In genomic region chr15:38224486-38224885, GRCh38 we compare ENCODE assay signal across 16 cellular contexts. TPM values are rescaled to one million over a fixed set of nuclear protein-coding genes. Genes with fewer than 3 reads are reported as not detected.
DNase-seq lines count a peak whose midpoint lies in the region; ATAC-seq and TF ChIP-seq lines count a peak whose summit lies in the region.
"Had no signal": no experiment of that assay in that cellular context is flagged by ENCODE, and none has a peak within 500 bp of the region (broad histone marks: within the 10 kb centered on the region; RNA-seq: fewer than 3 reads in every experiment).

No MANE protein-coding gene starts in this region.

- H3K9me3 ChIP-seq in Karpas-422 (ENCODE audit: low read length) (no peaks in the 10 kb centered on the region), smooth muscle cell (replicated peaks; ENCODE audit: low read depth) (no peaks in the 10 kb centered on the region), PC-3 (ENCODE audit: low read length) (no peaks in the 10 kb centered on the region)
- H3K9me3 ChIP-seq: HAP-1 had no signal

- 68% methylated on average over 2 of the region's 2 CpGs for WGBS in smooth muscle cell (ENCODE audit: low lambda C conversion rate)

- ATAC-seq in PC-3, result no peak

- H3F3A ChIP-seq in smooth muscle cell (ENCODE audit: low read depth) (no peaks in the 10 kb centered on the region), PC-3 (ENCODE audit: low read length, unreplicated experiment) (no peaks in the 10 kb centered on the region)

- BruUV-seq in PC-3 (replicated peaks; lab: Mats Ljungman, UMichigan), result no TSS peak

- no peaks in the 10 kb centered on the region for H3K4me1 ChIP-seq in Karpas-422 (ENCODE audit: low read length)
- no peaks in the 10 kb centered on the region for H3K4me1 ChIP-seq in smooth muscle cell (ENCODE audit: low read depth)
- H3K4me1 ChIP-seq in PC-3 (ENCODE audit: insufficient read depth, low read length), result peaks cover 25% of the 10 kb centered on the region

- no peak overlapping the region for H3K4me3 ChIP-seq in Karpas-422 (ENCODE audit: low read length)
- H3K4me3 ChIP-seq in smooth muscle cell, result no peak overlapping the region
- no peak overlapping the region for H3K4me3 ChIP-seq in PC-3 (ENCODE audit: low read length)
- H3K4me3 ChIP-seq: HAP-1 had no signal

- CTCF ChIA-PET in PC-3 (lab: Charles Lee), result no interaction called here

- H3K36me3 ChIP-seq in Karpas-422 (ENCODE audit: insufficient read depth, low read length), result no peaks in the 10 kb centered on the region
- no peaks in the 10 kb centered on the region for H3K36me3 ChIP-seq in smooth muscle cell (ENCODE audit: low read depth)
- no peaks in the 10 kb centered on the region for H3K36me3 ChIP-seq in PC-3 (ENCODE audit: low read depth, low read length)
- H3K36me3 ChIP-seq: HAP-1 had no signal

- H3K27me3 ChIP-seq in Karpas-422 (ENCODE audit: low read length), result no peaks in the 10 kb centered on the region
- no peaks in the 10 kb centered on the region for H3K27me3 ChIP-seq in smooth muscle cell (ENCODE audit: low read depth)
- H3K27me3 ChIP-seq in PC-3 (ENCODE audit: low read length), result no peaks in the 10 kb centered on the region

- H2AFZ ChIP-seq in Karpas-422 (ENCODE audit: low read length) (no peak overlapping the region), smooth muscle cell (ENCODE audit: low read depth) (peak overlapping the region; percentile 4), PC-3 (ENCODE audit: low read length) (no peak overlapping the region)

- DNase-seq in Karpas-422 (peak; percentile 26), SK-MEL-5 (ENCODE audit: low read depth, low spot score) (peak; percentile 74), smooth muscle cell (lab: John Stamatoyannopoulos, UW; ENCODE audit: unreplicated experiment) (no peak), glomerular visceral epithelial cell (ENCODE audit: extremely low spot score) (no peak), PC-3 (no peak)
- no peak for DNase-seq in stimulated activated CD4-positive, alpha-beta T cell treated with anti-CD3 and anti-CD28 coated beads, Interleukin-4, amount 100 ng/mL, for 4 hours
- DNase-seq: C1 segment of cervical spinal cord; Calu3; CD4-positive, alpha-beta memory T cell; COR-L47; DMS53; DMS79 treated with DMSO at 0.1 percent for 48 hours; GF-D8; GOT3; HFFc6 had no signal

- H3K27ac ChIP-seq in Karpas-422 (ENCODE audit: low read length), result no peak overlapping the region
- no peak overlapping the region for H3K27ac ChIP-seq in smooth muscle cell (ENCODE audit: low read depth)
- H3K27ac ChIP-seq in PC-3 (ENCODE audit: low read length), result no peak overlapping the region

- TF ChIP-seq CTCF in smooth muscle cell (IDR thresholded peaks at IDR 0.05; ENCODE audit: borderline replicate concordance, insufficient read depth, poor library complexity, severe bottlenecking) (no peak), PC-3 (conservative IDR thresholded peaks at IDR 0.05; ENCODE audit: low read depth, low read length) (no peak)

- H4K20me1 ChIP-seq in Karpas-422 (ENCODE audit: insufficient read depth, low read depth, low read length) (no peaks in the 10 kb centered on the region), smooth muscle cell (ENCODE audit: low read depth) (no peaks in the 10 kb centered on the region), PC-3 (ENCODE audit: low read length) (no peaks in the 10 kb centered on the region)

- no peaks in the 10 kb centered on the region for H3K79me2 ChIP-seq in Karpas-422 (ENCODE audit: low read length)
- no peaks in the 10 kb centered on the region for H3K79me2 ChIP-seq in smooth muscle cell (ENCODE audit: low read depth)
- no peaks in the 10 kb centered on the region for H3K79me2 ChIP-seq in PC-3 (ENCODE audit: low read length)

- H3K9me2 ChIP-seq in Karpas-422 (replicated peaks; ENCODE audit: insufficient read depth, low read length) (no peaks in the 10 kb centered on the region), PC-3 (replicated peaks; ENCODE audit: low read length) (no peaks in the 10 kb centered on the region)

- H3K9ac ChIP-seq in Karpas-422 (ENCODE audit: low read length), result no peak overlapping the region
- H3K9ac ChIP-seq in smooth muscle cell (ENCODE audit: low read depth), result no peak overlapping the region
- no peak overlapping the region for H3K9ac ChIP-seq in PC-3 (ENCODE audit: low read length)

- POLR2A ChIA-PET in PC-3 (lab: Charles Lee; ENCODE audit: unreplicated experiment), result interaction anchor here (0.6 kb wide), 1 partner anchor 16 kb away, joined by 3 read pairs; no protein-coding TSS in a partner anchor

- no peak overlapping the region for H3K4me2 ChIP-seq in Karpas-422 (ENCODE audit: low read depth, low read length, poor library complexity, severe bottlenecking)
- H3K4me2 ChIP-seq in smooth muscle cell, result no peak overlapping the region
- no peak overlapping the region for H3K4me2 ChIP-seq in PC-3 (ENCODE audit: low read length)

- in situ Hi-C loops in SK-MEL-5 (cut with HindIII; ENCODE audit: low pct_unique_long_range_greater_than_20kb, low sequenced_read_pairs), result no loop called here

- intact Hi-C loops in PC-3 (cut with micrococcal nuclease), result no loop called here

RNA-seq across cellular contexts. Expression of gene SPRED1, which starts 28.1 kb away (rescaled TPM):
- total RNA-seq in Karpas-422 (2014; rRNA removed; shearing (Covaris generic); ENCODE audit: low replicate concordance), result 25.6 and 27.7 TPM in 2 replicates
- 51.0 and 51.3 TPM in 2 replicates for total RNA-seq in SK-MEL-5 (2014; rRNA removed; shearing (Covaris generic))
- polyA plus RNA-seq in SK-MEL-5 (2015; cell fraction: cytosol; rRNA removed), result 28.7 and 37.5 TPM in 2 replicates
- 23.9 and 26.4 TPM in 2 replicates for polyA plus RNA-seq in SK-MEL-5 (2015; cell fraction: nucleus; rRNA removed)
- total RNA-seq in smooth muscle cell (53.0 and 56.5 TPM in 2 replicates), PC-3 (2014; rRNA removed) (39.7 and 42.3 TPM in 2 replicates)
- polyA plus RNA-seq in smooth muscle cell, result 15.6 and 22.2 TPM in 2 replicates
- polyA plus RNA-seq: CD4-positive, alpha-beta memory T cell had no signal

Comparison
In these comparisons a context has a peak if more than half of its experiments do, and no peak if none do; other contexts are left out.
1. DNase-seq: peak in Karpas-422 (single experiment) and SK-MEL-5 (single experiment); none in smooth muscle cell (single experiment), stimulated activated CD4-positive, alpha-beta T cell treated with anti-CD3 and anti-CD28 coated beads, Interleukin-4, amount 100 ng/mL, for 4 hours (0 of 2), glomerular visceral epithelial cell (single experiment) and PC-3 (single experiment).